Comparison of ENCODE assay signal across 2 cellular contexts in genomic region chr7:6502886-6503285, GRCh38.
TF ChIP-seq lines count a peak whose summit lies in the region.

No MANE protein-coding gene starts in this region.

TF ChIP-seq in SK-N-SH, 30 proteins besides CTCF, POLR2A, EP300 and RAD21 (continued from another document):
- TF ChIP-seq GATA2 (CRISPR knock-in tag; IDR thresholded peaks at IDR 0.05) (no peak), FOSL2 (IDR thresholded peaks at IDR 0.05; ENCODE audit: borderline replicate concordance, low read depth) (no peak), MXI1 (IDR thresholded peaks at IDR 0.05; ENCODE audit: low read depth, low read length) (no peak), USF1 (IDR thresholded peaks at IDR 0.05; ENCODE audit: borderline replicate concordance, low read depth) (no peak), YY1 (IDR thresholded peaks at IDR 0.05; ENCODE audit: low read depth) (no peak), IRF3 (IDR thresholded peaks at IDR 0.05; ENCODE audit: low read depth, low read length) (no peak), REST (IDR thresholded peaks at IDR 0.05; ENCODE audit: low read depth, low read length) (no peak), FOXJ3 (CRISPR knock-in tag; IDR thresholded peaks at IDR 0.05) (no peak), TAF1 (IDR thresholded peaks at IDR 0.05; ENCODE audit: borderline replicate concordance, low read depth, low read length) (no peak), SIN3A (IDR thresholded peaks at IDR 0.05; ENCODE audit: borderline replicate concordance, low read depth, low read length) (no peak), JUND (IDR thresholded peaks at IDR 0.05) (no peak), GABPA (IDR thresholded peaks at IDR 0.05; ENCODE audit: low read depth) (no peak), NRF1 (IDR thresholded peaks at IDR 0.05; ENCODE audit: low read depth, low read length) (no peak), POLR2AphosphoS5 (IDR thresholded peaks at IDR 0.05; ENCODE audit: low read depth, low read length) (no peak), SMC3 (IDR thresholded peaks at IDR 0.05; ENCODE audit: low read depth, low read length) (no peak), TCF12 (IDR thresholded peaks at IDR 0.05) (no peak)
- TF ChIP-seq, protein P1, sequence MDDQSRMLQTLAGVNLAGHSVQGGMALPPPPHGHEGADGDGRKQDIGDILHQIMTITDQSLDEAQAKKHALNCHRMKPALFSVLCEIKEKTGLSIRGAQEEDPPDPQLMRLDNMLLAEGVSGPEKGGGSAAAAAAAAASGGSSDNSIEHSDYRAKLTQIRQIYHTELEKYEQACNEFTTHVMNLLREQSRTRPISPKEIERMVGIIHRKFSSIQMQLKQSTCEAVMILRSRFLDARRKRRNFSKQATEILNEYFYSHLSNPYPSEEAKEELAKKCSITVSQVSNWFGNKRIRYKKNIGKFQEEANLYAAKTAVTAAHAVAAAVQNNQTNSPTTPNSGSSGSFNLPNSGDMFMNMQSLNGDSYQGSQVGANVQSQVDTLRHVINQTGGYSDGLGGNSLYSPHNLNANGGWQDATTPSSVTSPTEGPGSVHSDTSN (IDR thresholded peaks at IDR 0.05), result no peak

TF ChIP-seq in SK-N-SH treated with all-trans-retinoic acid at 6 μM for 48 hours, 23 proteins besides CTCF, POLR2A, EP300 and RAD21 (continued from another document):
- TF ChIP-seq, protein P2, sequence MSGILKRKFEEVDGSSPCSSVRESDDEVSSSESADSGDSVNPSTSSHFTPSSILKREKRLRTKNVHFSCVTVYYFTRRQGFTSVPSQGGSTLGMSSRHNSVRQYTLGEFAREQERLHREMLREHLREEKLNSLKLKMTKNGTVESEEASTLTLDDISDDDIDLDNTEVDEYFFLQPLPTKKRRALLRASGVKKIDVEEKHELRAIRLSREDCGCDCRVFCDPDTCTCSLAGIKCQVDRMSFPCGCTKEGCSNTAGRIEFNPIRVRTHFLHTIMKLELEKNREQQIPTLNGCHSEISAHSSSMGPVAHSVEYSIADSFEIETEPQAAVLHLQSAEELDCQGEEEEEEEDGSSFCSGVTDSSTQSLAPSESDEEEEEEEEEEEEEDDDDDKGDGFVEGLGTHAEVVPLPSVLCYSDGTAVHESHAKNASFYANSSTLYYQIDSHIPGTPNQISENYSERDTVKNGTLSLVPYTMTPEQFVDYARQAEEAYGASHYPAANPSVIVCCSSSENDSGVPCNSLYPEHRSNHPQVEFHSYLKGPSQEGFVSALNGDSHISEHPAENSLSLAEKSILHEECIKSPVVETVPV (CRISPR knock-in tag; IDR thresholded peaks at IDR 0.05), result no peak
- no peak for TF ChIP-seq ZFP3 (CRISPR knock-in tag; IDR thresholded peaks at IDR 0.05)
- no peak for TF ChIP-seq ISL1 (CRISPR knock-in tag; IDR thresholded peaks at IDR 0.05)
- no peak for TF ChIP-seq SNAI2 (CRISPR knock-in tag; IDR thresholded peaks at IDR 0.05)
- TF ChIP-seq, protein P3, sequence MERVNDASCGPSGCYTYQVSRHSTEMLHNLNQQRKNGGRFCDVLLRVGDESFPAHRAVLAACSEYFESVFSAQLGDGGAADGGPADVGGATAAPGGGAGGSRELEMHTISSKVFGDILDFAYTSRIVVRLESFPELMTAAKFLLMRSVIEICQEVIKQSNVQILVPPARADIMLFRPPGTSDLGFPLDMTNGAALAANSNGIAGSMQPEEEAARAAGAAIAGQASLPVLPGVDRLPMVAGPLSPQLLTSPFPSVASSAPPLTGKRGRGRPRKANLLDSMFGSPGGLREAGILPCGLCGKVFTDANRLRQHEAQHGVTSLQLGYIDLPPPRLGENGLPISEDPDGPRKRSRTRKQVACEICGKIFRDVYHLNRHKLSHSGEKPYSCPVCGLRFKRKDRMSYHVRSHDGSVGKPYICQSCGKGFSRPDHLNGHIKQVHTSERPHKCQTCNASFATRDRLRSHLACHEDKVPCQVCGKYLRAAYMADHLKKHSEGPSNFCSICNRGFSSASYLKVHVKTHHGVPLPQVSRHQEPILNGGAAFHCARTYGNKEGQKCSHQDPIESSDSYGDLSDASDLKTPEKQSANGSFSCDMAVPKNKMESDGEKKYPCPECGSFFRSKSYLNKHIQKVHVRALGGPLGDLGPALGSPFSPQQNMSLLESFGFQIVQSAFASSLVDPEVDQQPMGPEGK (CRISPR knock-in tag; IDR thresholded peaks at IDR 0.05; ENCODE audit: borderline replicate concordance), result no peak
- no peak for TF ChIP-seq ZFP30 (CRISPR knock-in tag; IDR thresholded peaks at IDR 0.05)
- TF ChIP-seq BACH2 (CRISPR knock-in tag; IDR thresholded peaks at IDR 0.05; ENCODE audit: borderline replicate concordance), result no peak
- TF ChIP-seq TSHZ2 (CRISPR knock-in tag; IDR thresholded peaks at IDR 0.05), result no peak
- no peak for TF ChIP-seq ZC3H10 (CRISPR knock-in tag; IDR thresholded peaks at IDR 0.05)
- no peak for TF ChIP-seq POU6F1 (CRISPR knock-in tag; IDR thresholded peaks at IDR 0.05; ENCODE audit: borderline replicate concordance, low read depth)
- TF ChIP-seq ESRRG (CRISPR knock-in tag; IDR thresholded peaks at IDR 0.05), result no peak
